11 cellular contexts compared by ENCODE assay signal in the genomic region with DNA sequence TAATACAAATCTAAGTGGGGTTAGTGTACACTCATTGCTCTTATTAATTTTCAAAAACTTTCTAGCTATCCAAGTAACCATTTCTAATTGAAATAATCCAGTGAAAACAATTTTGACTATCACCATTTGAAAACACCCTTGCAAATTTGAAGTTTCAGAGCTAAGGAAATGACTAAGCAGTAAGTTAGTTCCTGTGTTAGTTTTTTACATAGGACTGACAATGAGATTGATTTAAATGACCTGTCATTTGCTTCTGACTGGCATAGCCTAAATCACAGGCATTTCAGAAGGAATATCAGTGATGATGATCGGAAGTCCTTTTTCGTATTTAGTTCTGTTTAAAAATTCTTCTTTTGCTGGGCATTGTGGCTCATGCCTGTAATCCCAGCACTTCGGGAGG. TPM values are rescaled to one million over a fixed set of nuclear protein-coding genes. Genes with fewer than 3 reads are reported as not detected.
DNase-seq lines count a peak whose midpoint lies in the region; ATAC-seq, FAIRE-seq and TF ChIP-seq lines count a peak whose summit lies in the region.
"Had no signal": no experiment of that assay in that cellular context is flagged by ENCODE, and none has a peak within 500 bp of the region (broad histone marks: within the 10 kb centered on the region; RNA-seq: fewer than 3 reads in every experiment).

No MANE protein-coding gene starts in this region.

- TF ChIP-seq RAD21 in HepG2 (CRISPR knock-in tag; IDR thresholded peaks at IDR 0.05): no peak

- H3K4me1 ChIP-seq in right lobe of liver (peaks cover 0 to 9% (median 0%) of the 10 kb centered on the region in 4 donors), HepG2 (ENCODE audit: insufficient read depth, low read length) (no peaks in the 10 kb centered on the region), RWPE2 (ENCODE audit: insufficient read depth, poor library complexity, severe bottlenecking) (peaks cover 34% of the 10 kb centered on the region), upper lobe of left lung (peaks cover 31 to 47% (median 38%) of the 10 kb centered on the region in 4 donors)

- no peak overlapping the region for H2AFZ ChIP-seq in HepG2 (ENCODE audit: low read length)

- peaks cover 5% of the 10 kb centered on the region for H3K79me2 ChIP-seq in HepG2 (ENCODE audit: insufficient read depth, low read length)

- in situ Hi-C loops in HepG2 (cut with HindIII; ENCODE audit: extremely low pct_ligation_motif_present, low pct_unique_long_range_greater_than_20kb): no loop called here

- no peak overlapping the region for H3K9ac ChIP-seq in HepG2 (ENCODE audit: insufficient read depth, low read depth, low read length)

- H3K27ac ChIP-seq in right lobe of liver: peak overlapping the region in 1 of 3 donors; percentile 6
- no peak overlapping the region for H3K27ac ChIP-seq in HepG2 (ENCODE audit: extremely low read length, insufficient read depth, low read length)
- peak overlapping the region; percentile 72 for H3K27ac ChIP-seq in RWPE2 (ENCODE audit: poor library complexity, severe bottlenecking)
- peak overlapping the region; percentile 27 to 83 (median 66) for H3K27ac ChIP-seq in upper lobe of left lung

- POLR2A ChIA-PET in HepG2 (lab: Yijun Ruan, JAX): no interaction called here

- H3K4me2 ChIP-seq in HepG2 (ENCODE audit: low read depth, low read length): no peak overlapping the region

- intact Hi-C loops in right lobe of liver (cut with DNase I): no loop called here
- intact Hi-C loops in HepG2 (cut with micrococcal nuclease; ENCODE audit: unreplicated experiment): no loop called here

- TF ChIP-seq CTCF in right lobe of liver (IDR thresholded peaks at IDR 0.05): no peak
- TF ChIP-seq CTCF in HepG2 (CRISPR knock-in tag; IDR thresholded peaks at IDR 0.05): no peak
- TF ChIP-seq CTCF in RWPE2 (IDR thresholded peaks at IDR 0.05; ENCODE audit: poor library complexity, severe bottlenecking): no peak
- no peak for TF ChIP-seq CTCF in epithelial cell of esophagus (IDR thresholded peaks at IDR 0.05; ENCODE audit: insufficient read depth, low read depth, low read length, missing control alignments)
- TF ChIP-seq CTCF in upper lobe of left lung (IDR thresholded peaks at IDR 0.05): no peak

- DNase-seq in right lobe of liver: no peak
- DNase-seq in HepG2 (ENCODE audit: low spot score): no peak
- DNase-seq in RWPE2 (ENCODE audit: low spot score): no peak
- DNase-seq in epithelial cell of esophagus (ENCODE audit: low read depth): peak; percentile 33
- no peak for DNase-seq in upper lobe of left lung
- no peak for DNase-seq in NCI-H2107 treated with DMSO at 0.1 percent for 48 hours (lab: John Stamatoyannopoulos, UW; ENCODE audit: unreplicated experiment)
- no peak for DNase-seq in NCI-H1694 treated with DMSO at 0.1 percent for 48 hours (lab: John Stamatoyannopoulos, UW)
- DNase-seq: activated gamma-delta T cell treated with Interleukin-2 at 50 U/mL for 16 hours, KG1 had no signal

- TF ChIP-seq EP300 in HepG2 (IDR thresholded peaks at IDR 0.05; ENCODE audit: low read depth in 2 of 2, low read length in 2 of 2): no peak
- no peak for TF ChIP-seq EP300 in HepG2 (CRISPR knock-in tag; IDR thresholded peaks at IDR 0.05; ENCODE audit: borderline replicate concordance)
- no peak for TF ChIP-seq EP300 in upper lobe of left lung (IDR thresholded peaks at IDR 0.05)

- ATAC-seq in right lobe of liver: peak in 3 of 4 donors; percentile 41 to 56 (median 43)
- ATAC-seq in HepG2: no peak
- peak; percentile 92 for ATAC-seq in RWPE2 (ENCODE audit: low read depth)
- ATAC-seq in upper lobe of left lung (ENCODE audit: low FRiP score in 2 of 2): peak in 1 of 2 donors; percentile 48
- no peak for ATAC-seq in GM21619 (IDR thresholded peaks at IDR 0.05; ENCODE audit: unreplicated experiment)

- BruUV-seq in HepG2 (replicated peaks; lab: Mats Ljungman, UMichigan): no TSS peak

- H3K9me3 ChIP-seq in right lobe of liver (no peaks in the 10 kb centered on the region), HepG2 (ENCODE audit: low read length) (no peaks in the 10 kb centered on the region), RWPE2 (ENCODE audit: severe bottlenecking) (no peaks in the 10 kb centered on the region), upper lobe of left lung (no peaks in the 10 kb centered on the region)

- H3K36me3 ChIP-seq in right lobe of liver (peaks cover 0 to 20% (median 3%) of the 10 kb centered on the region in 4 donors), HepG2 (replicated peaks in 1 of 2; ENCODE audit: control insufficient read depth in 1 of 2, insufficient read depth in 2 of 2, low read length in 2 of 2) (peaks cover 20 to 43% of the 10 kb centered on the region in 2 experiments), RWPE2 (ENCODE audit: low read depth) (peaks cover 77% of the 10 kb centered on the region), upper lobe of left lung (peaks cover 14 to 44% (median 25%) of the 10 kb centered on the region in 4 donors)

- CTCF ChIA-PET in HepG2 (lab: Yijun Ruan, JAX; ENCODE audit: low intra/inter-chr PET ratio, low total read pairs): no interaction called here

- no peaks in the 10 kb centered on the region for H3K27me3 ChIP-seq in right lobe of liver
- H3K27me3 ChIP-seq in HepG2 (ENCODE audit: control insufficient read depth in 1 of 2, insufficient read depth in 2 of 2, low read length in 2 of 2): no peaks in the 10 kb centered on the region
- H3K27me3 ChIP-seq in RWPE2 (ENCODE audit: insufficient read depth, poor library complexity, severe bottlenecking): no peaks in the 10 kb centered on the region
- H3K27me3 ChIP-seq in upper lobe of left lung: no peaks in the 10 kb centered on the region

- TF ChIP-seq POLR2A in right lobe of liver (IDR thresholded peaks at IDR 0.05): no peak
- TF ChIP-seq POLR2A in HepG2 (IDR thresholded peaks at IDR 0.05; ENCODE audit: insufficient read depth in 1 of 2, low read depth in 2 of 2, low read length in 2 of 2): no peak
- no peak for TF ChIP-seq POLR2A in upper lobe of left lung (IDR thresholded peaks at IDR 0.05)

- no peaks in the 10 kb centered on the region for H4K20me1 ChIP-seq in HepG2 (ENCODE audit: insufficient read depth, low read length)

- WGBS in right lobe of liver (ENCODE audit: insufficient coverage, low coverage, low lambda C conversion rate, missing lambda C conversion rate): 94% methylated on average over 2 of the region's 3 CpGs
- 96% methylated on average over 3 of the region's 3 CpGs for WGBS in HepG2 (ENCODE audit: low lambda C conversion rate)
- WGBS in upper lobe of left lung, 2 donors: 48 to 58% methylated on average over 3 of the region's 3 CpGs

- no peak for FAIRE-seq in HepG2 (lab: Jason Lieb, UNC)
- FAIRE-seq: D721Med had no signal

- H3K4me3 ChIP-seq in right lobe of liver (no peak overlapping the region), HepG2 (replicated peaks in 1 of 3; ENCODE audit: insufficient read depth in 1 of 3, low read depth in 2 of 3, low read length in 3 of 3) (no peak overlapping the region), RWPE2 (ENCODE audit: severe bottlenecking) (no peak overlapping the region), epithelial cell of esophagus (ENCODE audit: low read length) (no peak overlapping the region), upper lobe of left lung (no peak overlapping the region)

RNA-seq across cellular contexts. Expression of a gene that starts 27.0 kb away (rescaled TPM):
- total RNA-seq in right lobe of liver: 10 to 100 TPM in 5 of 6 experiments, 1 to 10 TPM in 1; 9.7 to 17.5 (median 13.4) TPM
- 38.3 and 61.4 TPM in 2 replicates for total RNA-seq in HepG2 (2016; rRNA removed; fragmentation: Illumina TruSeq; extraction: Trizol)
- total RNA-seq in HepG2 (2016; cell fraction: cytosol; rRNA removed; fragmentation: Illumina TruSeq; extraction: Trizol; ENCODE audit: low read depth): 7.6 and 8.4 TPM in 2 replicates
- 38.6 and 51.4 TPM in 2 replicates for total RNA-seq in HepG2 (2016; cell fraction: insoluble cytoplasmic fraction; rRNA removed; fragmentation: Illumina TruSeq; extraction: Trizol)
- total RNA-seq in HepG2 (2016; cell fraction: membrane; rRNA removed; fragmentation: Illumina TruSeq; extraction: Trizol): 17.0 and 19.2 TPM in 2 replicates
- 46.5 and 48.3 TPM in 2 replicates for total RNA-seq in HepG2 (2016; cell fraction: nucleus; rRNA removed; fragmentation: Illumina TruSeq; extraction: Trizol)
- 21.2 and 25.6 TPM in 2 replicates for polyA plus RNA-seq in HepG2 (2011; rRNA removed)
- 11.6 and 16.8 TPM in 2 replicates for polyA plus RNA-seq in HepG2 (2011; cell fraction: cytosol; rRNA removed)
- polyA plus RNA-seq in HepG2 (2011; cell fraction: nucleus; rRNA removed): 14.7 and 18.6 TPM in 2 replicates
- polyA plus RNA-seq in HepG2 (2012): 16.8 and 20.4 TPM in 2 replicates
- 1.2 TPM in 2 replicates for polyA plus RNA-seq in HepG2 (2016; cell fraction: cytosol; fragmentation: Illumina TruSeq; extraction: Trizol; ENCODE audit: low read depth)
- polyA plus RNA-seq in HepG2 (2016; cell fraction: insoluble cytoplasmic fraction; fragmentation: Illumina TruSeq; extraction: Trizol; ENCODE audit: low read depth): 34.7 and 38.5 TPM in 2 replicates
- 4.8 and 5.6 TPM in 2 replicates for polyA plus RNA-seq in HepG2 (2016; cell fraction: membrane; fragmentation: Illumina TruSeq; extraction: Trizol; ENCODE audit: low read depth)
- polyA plus RNA-seq in HepG2 (2016; cell fraction: nucleus; fragmentation: Illumina TruSeq; extraction: Trizol; ENCODE audit: insufficient read depth, low read depth): 40.8 and 44.8 TPM in 2 replicates
- polyA minus RNA-seq in HepG2 (2011; rRNA and poly(A)+ RNA removed; ENCODE audit: low replicate concordance): 23.3 and 33.6 TPM in 2 replicates
- 18.8 and 20.9 TPM in 2 replicates for polyA minus RNA-seq in HepG2 (2011; cell fraction: cytosol; rRNA and poly(A)+ RNA removed)
- polyA minus RNA-seq in HepG2 (2011; cell fraction: nucleus; rRNA and poly(A)+ RNA removed): 67.3 and 85.4 TPM in 2 replicates
- 10 to 100 TPM; 31.0 to 76.1 (median 44.1) TPM for total RNA-seq in upper lobe of left lung

RNA-seq across cellular contexts. Expression of a gene that starts 33.1 kb away (rescaled TPM):
- 10 to 100 TPM in 3 of 6 experiments, 1 to 10 TPM in 3; 6.7 to 17.7 (median 10.0) TPM for total RNA-seq in right lobe of liver
- 52.0 and 73.0 TPM in 2 replicates for total RNA-seq in HepG2 (2016; rRNA removed; fragmentation: Illumina TruSeq; extraction: Trizol)
- total RNA-seq in HepG2 (2016; cell fraction: cytosol; rRNA removed; fragmentation: Illumina TruSeq; extraction: Trizol; ENCODE audit: low read depth): 6.2 and 6.4 TPM in 2 replicates
- 52.3 and 72.3 TPM in 2 replicates for total RNA-seq in HepG2 (2016; cell fraction: insoluble cytoplasmic fraction; rRNA removed; fragmentation: Illumina TruSeq; extraction: Trizol)
- total RNA-seq in HepG2 (2016; cell fraction: membrane; rRNA removed; fragmentation: Illumina TruSeq; extraction: Trizol): 18.0 and 21.0 TPM in 2 replicates
- total RNA-seq in HepG2 (2016; cell fraction: nucleus; rRNA removed; fragmentation: Illumina TruSeq; extraction: Trizol): 24.9 and 25.7 TPM in 2 replicates
- polyA plus RNA-seq in HepG2 (2011; rRNA removed): 36.2 and 38.3 TPM in 2 replicates
- polyA plus RNA-seq in HepG2 (2011; cell fraction: cytosol; rRNA removed): 38.3 and 39.9 TPM in 2 replicates
- polyA plus RNA-seq in HepG2 (2011; cell fraction: nucleus; rRNA removed): 20.9 and 23.3 TPM in 2 replicates
- polyA plus RNA-seq in HepG2 (2012): 41.6 and 42.7 TPM in 2 replicates
- polyA plus RNA-seq in HepG2 (2016; cell fraction: cytosol; fragmentation: Illumina TruSeq; extraction: Trizol; ENCODE audit: low read depth): 7.7 and 7.8 TPM in 2 replicates
- polyA plus RNA-seq in HepG2 (2016; cell fraction: insoluble cytoplasmic fraction; fragmentation: Illumina TruSeq; extraction: Trizol; ENCODE audit: low read depth): 102 TPM in 2 replicates
- polyA plus RNA-seq in HepG2 (2016; cell fraction: membrane; fragmentation: Illumina TruSeq; extraction: Trizol; ENCODE audit: low read depth): 17.3 and 19.1 TPM in 2 replicates
- 45.6 and 46.6 TPM in 2 replicates for polyA plus RNA-seq in HepG2 (2016; cell fraction: nucleus; fragmentation: Illumina TruSeq; extraction: Trizol; ENCODE audit: insufficient read depth, low read depth)
- polyA minus RNA-seq in HepG2 (2011; rRNA and poly(A)+ RNA removed; ENCODE audit: low replicate concordance): 23.9 and 48.7 TPM in 2 replicates
- 11.6 and 12.1 TPM in 2 replicates for polyA minus RNA-seq in HepG2 (2011; cell fraction: cytosol; rRNA and poly(A)+ RNA removed)
- 6.8 and 9.1 TPM in 2 replicates for polyA minus RNA-seq in HepG2 (2011; cell fraction: nucleus; rRNA and poly(A)+ RNA removed)
- total RNA-seq in upper lobe of left lung: 10 to 100 TPM in 5 of 6 donors, 1 to 10 TPM in 1; 6.2 to 26.1 (median 13.5) TPM

Comparison
In these comparisons a context has a peak if more than half of its experiments do, and no peak if none do; other contexts are left out.
1. ATAC-seq: peak in right lobe of liver (3 of 4) and RWPE2 (single experiment); none in HepG2 (single experiment) and GM21619 (single experiment).